19 cellular contexts compared by ENCODE assay signal in the genomic region with DNA sequence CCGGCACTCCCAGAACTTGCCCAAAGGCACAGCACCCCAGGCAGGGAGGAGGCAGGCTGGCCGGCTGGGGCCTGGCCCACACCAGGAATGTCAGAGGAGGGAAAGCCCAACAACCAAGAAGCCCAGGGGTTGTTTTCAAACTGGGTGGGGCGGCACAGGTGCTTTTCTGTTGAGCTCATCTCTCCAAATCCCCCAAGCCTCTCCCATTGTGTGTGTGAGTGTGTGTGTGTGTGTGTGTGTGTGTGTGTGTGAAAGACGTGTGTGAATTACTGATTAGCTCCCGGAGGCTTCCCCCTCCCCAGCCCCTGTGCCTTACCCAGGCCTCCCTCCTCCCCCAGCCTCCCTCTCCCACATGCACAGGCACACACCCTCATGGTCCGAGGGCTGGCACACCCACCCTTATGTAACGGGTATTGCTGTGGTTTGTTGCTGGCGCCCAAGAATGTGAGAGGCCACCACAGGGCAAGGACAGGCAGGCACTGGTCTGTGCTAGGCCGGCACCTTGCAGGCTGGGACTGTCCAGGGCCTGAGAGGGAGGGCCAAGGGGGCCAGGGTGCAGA. TPM values are rescaled to one million over a fixed set of nuclear protein-coding genes. Genes with fewer than 3 reads are reported as not detected.
DNase-seq lines count a peak whose midpoint lies in the region; ATAC-seq, FAIRE-seq and TF ChIP-seq lines count a peak whose summit lies in the region.
"Had no signal": no experiment of that assay in that cellular context is flagged by ENCODE, and none has a peak within 500 bp of the region (broad histone marks: within the 10 kb centered on the region; RNA-seq: fewer than 3 reads in every experiment).

No MANE protein-coding gene starts in this region.

- no peak for FAIRE-seq in urothelium cell line (lab: Jason Lieb, UNC)

- no peak overlapping the region for H3K27ac ChIP-seq in heart left ventricle
- no peak overlapping the region for H3K27ac ChIP-seq in left ventricle myocardium inferior (replicated peaks)
- H3K27ac ChIP-seq in esophagus (ENCODE audit: low read depth in 2 of 2, low read length in 1 of 2) = peak overlapping the region; percentile 96
- H3K27ac ChIP-seq in CD4-positive, alpha-beta memory T cell (ENCODE audit: low read depth, low read length) = no peak overlapping the region
- H3K27ac ChIP-seq: spleen, thyroid gland had no signal

- CTCF ChIA-PET in CD4-positive, alpha-beta memory T cell (lab: Charles Lee; ENCODE audit: partially characterized antibody) = interaction anchor here (1.6 kb wide), 1 partner anchor 13 kb away, joined by 6 read pairs; no protein-coding TSS in a partner anchor

- no peaks in the 10 kb centered on the region for H3K27me3 Mint-ChIP-seq in CD4-positive, alpha-beta memory T cell
- H3K27me3 Mint-ChIP-seq: activated naive CD8-positive, alpha-beta T cell had no signal

- H3K36me3 ChIP-seq in heart left ventricle = no peaks in the 10 kb centered on the region
- H3K36me3 ChIP-seq in left ventricle myocardium inferior = no peaks in the 10 kb centered on the region
- peaks cover 0 to 61% of the 10 kb centered on the region in 2 donors for H3K36me3 ChIP-seq in esophagus (ENCODE audit: control insufficient read depth in 2 of 2, insufficient read depth in 2 of 2, low read length in 1 of 2)
- no peaks in the 10 kb centered on the region for H3K36me3 ChIP-seq in mucosa of descending colon (ENCODE audit: low read depth)
- no peaks in the 10 kb centered on the region for H3K36me3 ChIP-seq in CD4-positive, alpha-beta memory T cell (ENCODE audit: insufficient read depth, low read length)
- H3K36me3 ChIP-seq: spleen, thyroid gland had no signal

- H3K4me3 ChIP-seq in heart left ventricle (no peak overlapping the region), left ventricle myocardium inferior (no peak overlapping the region), esophagus (ENCODE audit: low read depth in 1 of 2, low read length in 2 of 2) (peak overlapping the region in 1 of 2 donors; percentile 24), mucosa of descending colon (no peak overlapping the region)
- no peak overlapping the region for H3K4me3 ChIP-seq in CD4-positive, alpha-beta memory T cell (ENCODE audit: low read length in 2 of 2)
- H3K4me3 ChIP-seq: spleen, thyroid gland had no signal

- H3K9me3 Mint-ChIP-seq in CD4-positive, alpha-beta memory T cell = peaks cover 0 to 2% (median 0%) of the 10 kb centered on the region in 8 donors
- H3K9me3 Mint-ChIP-seq: natural killer cell had no signal

- no peaks in the 10 kb centered on the region for H3K36me3 Mint-ChIP-seq in CD4-positive, alpha-beta memory T cell
- H3K36me3 Mint-ChIP-seq: activated naive CD8-positive, alpha-beta T cell; natural killer cell; WTC11 had no signal

- POLR2A ChIA-PET in CD4-positive, alpha-beta memory T cell (lab: Charles Lee; ENCODE audit: partially characterized antibody) = no interaction called here

- TF ChIP-seq POLR2A in heart left ventricle (IDR thresholded peaks at IDR 0.05) = no peak

- 72 to 79% (median 74%) methylated on average over 5 to 9 of the region's 9 CpGs for WGBS in heart left ventricle, 4 donors
- WGBS in esophagus, 2 donors = 42 to 55% methylated on average over 9 of the region's 9 CpGs

- TF ChIP-seq CTCF in heart left ventricle (IDR thresholded peaks at IDR 0.05) (no peak), left ventricle myocardium inferior (IDR thresholded peaks at IDR 0.05; ENCODE audit: borderline replicate concordance) (no peak), mucosa of descending colon (IDR thresholded peaks at IDR 0.05) (no peak)

- H3K4me1 ChIP-seq in heart left ventricle (no peaks in the 10 kb centered on the region), left ventricle myocardium inferior (no peaks in the 10 kb centered on the region), esophagus (ENCODE audit: control insufficient read depth in 2 of 2, insufficient read depth in 2 of 2, low read length in 1 of 2) (peaks cover 0 to 29% of the 10 kb centered on the region in 2 donors), mucosa of descending colon (ENCODE audit: low read depth) (no peaks in the 10 kb centered on the region)
- no peaks in the 10 kb centered on the region for H3K4me1 ChIP-seq in CD4-positive, alpha-beta memory T cell (ENCODE audit: insufficient read depth, low read length)
- H3K4me1 ChIP-seq: spleen had no signal

- no peaks in the 10 kb centered on the region for H3K4me1 Mint-ChIP-seq in CD4-positive, alpha-beta memory T cell
- H3K4me1 Mint-ChIP-seq: natural killer cell had no signal

- peak in 1 of 5 donors; percentile 32 for DNase-seq in heart left ventricle
- DNase-seq in left ventricle myocardium inferior = no peak
- no peak for DNase-seq in mucosa of descending colon
- peak; percentile 45 for DNase-seq in urothelium cell line (ENCODE audit: low spot score)
- DNase-seq in CD1c-positive myeloid dendritic cell (ENCODE audit: extremely low spot score) = no peak
- DNase-seq in effector CD4-positive, alpha-beta T cell = no peak
- DNase-seq in CD4-positive, alpha-beta memory T cell = no peak
- DNase-seq: DMS153, KBM-7, natural killer cell, NCI-H1694, NCI-H774, spleen, thyroid gland had no signal

- H3K27me3 ChIP-seq in heart left ventricle = no peaks in the 10 kb centered on the region
- peaks cover 8% of the 10 kb centered on the region for H3K27me3 ChIP-seq in left ventricle myocardium inferior (ENCODE audit: low read depth)
- no peaks in the 10 kb centered on the region for H3K27me3 ChIP-seq in esophagus (ENCODE audit: control insufficient read depth in 1 of 2, insufficient read depth in 2 of 2, low read length in 2 of 2)
- H3K27me3 ChIP-seq in CD4-positive, alpha-beta memory T cell (ENCODE audit: insufficient read depth, low read length) = no peaks in the 10 kb centered on the region
- H3K27me3 ChIP-seq: thyroid gland had no signal

- H3K9me3 ChIP-seq in heart left ventricle (no peaks in the 10 kb centered on the region), left ventricle myocardium inferior (replicated peaks) (no peaks in the 10 kb centered on the region), esophagus (ENCODE audit: control insufficient read depth in 2 of 2, insufficient read depth in 1 of 2, low read depth in 1 of 2, low read length in 1 of 2) (no peaks in the 10 kb centered on the region), mucosa of descending colon (no peaks in the 10 kb centered on the region)
- H3K9me3 ChIP-seq in CD4-positive, alpha-beta memory T cell (ENCODE audit: control insufficient read depth in 1 of 2, low read length in 2 of 2) = no peaks in the 10 kb centered on the region
- H3K9me3 ChIP-seq: spleen, thyroid gland had no signal

- H3K4me3 Mint-ChIP-seq in CD4-positive, alpha-beta memory T cell = no peak overlapping the region
- H3K4me3 Mint-ChIP-seq: activated naive CD8-positive, alpha-beta T cell; natural killer cell; WTC11 had no signal

- ATAC-seq in heart left ventricle (peak in 3 of 4 donors; percentile 18 to 32 (median 31)), mucosa of descending colon (peak; percentile 61)
- ATAC-seq: natural killer cell, WTC11 had no signal

- intact Hi-C loops in heart left ventricle (cut with DNase I) = loop anchor here in 1 of 10 donors (5.0 kb wide), 1 partner anchor 100 kb away; no protein-coding TSS in a partner anchor
- intact Hi-C loops in left ventricle myocardium inferior (cut with micrococcal nuclease) = no loop called here
- intact Hi-C loops in mucosa of descending colon (cut with DNase I, micrococcal nuclease) = no loop called here
- intact Hi-C loops in CD4-positive, alpha-beta memory T cell (cut with micrococcal nuclease) = no loop called here

- H3K27ac Mint-ChIP-seq in CD4-positive, alpha-beta memory T cell = no peak overlapping the region
- H3K27ac Mint-ChIP-seq: activated naive CD8-positive, alpha-beta T cell; natural killer cell; WTC11 had no signal

RNA-seq across cellular contexts. Expression of a gene that starts 15.9 kb away (rescaled TPM):
- total RNA-seq in heart left ventricle (1 to 10 TPM in 1 of 9 donors, under 1 TPM in 1, not detected in 7; 0.56 to 6.4 TPM), left ventricle myocardium inferior (not detected), mucosa of descending colon (1 to 10 TPM; 4.0 to 6.3 (median 5.4) TPM)
- polyA plus RNA-seq in heart left ventricle (under 1 TPM in 1 of 2 donors, not detected in 1; 0.14 TPM), esophagus (1,000 to 10,000 TPM in 1 of 2 donors, 100 to 1,000 TPM in 1; 943 to 1,078 TPM)
- total RNA-seq in CD4-positive, alpha-beta memory T cell = not detected
- not detected for polyA plus RNA-seq in CD4-positive, alpha-beta memory T cell
- total RNA-seq: chondrocyte, fibroblast of lung, natural killer cell had no signal
- polyA plus RNA-seq: fibroblast of lung had no signal

Comparison
In these comparisons a context has a peak if more than half of its experiments do, and no peak if none do; other contexts are left out.
1. H3K27ac ChIP-seq: peak in esophagus (2 of 2); none in heart left ventricle (0 of 12), left ventricle myocardium inferior (single experiment) and CD4-positive, alpha-beta memory T cell (single experiment).